29 cellular contexts compared by ENCODE assay signal in genomic region chr3:22620498-22620897, GRCh38.
"Had no signal": no experiment of that assay in that cellular context is flagged by ENCODE, and none has a peak within 500 bp of the region (broad histone marks: within the 10 kb centered on the region; RNA-seq: fewer than 3 reads in every experiment).

No MANE protein-coding gene starts in this region.

- H3K4me3 ChIP-seq: colonic mucosa, heart right ventricle, left ventricle myocardium inferior, lung, mucosa of descending colon, upper lobe of right lung had no signal

- H3K36me3 ChIP-seq: colonic mucosa, heart right ventricle, left ventricle myocardium inferior, neutrophil, upper lobe of right lung had no signal

- H3K27me3 Mint-ChIP-seq: activated CD4-positive, alpha-beta T cell treated with anti-CD3 and anti-CD28 coated beads for 36 hours; central memory CD8-positive, alpha-beta T cell; stimulated activated memory B cell treated with anti-CD40 and anti-IgM and Interleukin-4, amounts not matched to agents 10 μg/mL and 1 μg/mL and 100 μg/mL, for 72 hours; stimulated activated naive CD8-positive, alpha-beta T cell treated with anti-CD3 and anti-CD28 coated beads, Interleukin-15, amount 100 ng/mL, for 72 hours had no signal

- H3K9me3 Mint-ChIP-seq: nephron progenitor cell; T-helper 2 cell treated with Interferon-gamma antibody and Interleukin-4, amounts not matched to agents 5 μg/mL and 100 μg/mL, for 36 hours had no signal

- H3K4me1 ChIP-seq: colonic mucosa, heart right ventricle, left ventricle myocardium inferior, upper lobe of right lung had no signal

- H3K36me3 Mint-ChIP-seq: activated naive CD4-positive, alpha-beta T cell treated with anti-CD3 and anti-CD28 coated beads, Interleukin-2, amount 50 U/mL, for 72 hours; stimulated activated memory B cell treated with anti-CD40 and anti-IgM and Interleukin-4, amounts not matched to agents 10 μg/mL and 1 μg/mL and 100 μg/mL, for 72 hours had no signal

- H3K4me1 Mint-ChIP-seq: activated CD4-positive, alpha-beta T cell treated with anti-CD3 and anti-CD28 coated beads for 36 hours; central memory CD8-positive, alpha-beta T cell; stimulated activated memory B cell treated with anti-CD40 and anti-IgM and Interleukin-4, amounts not matched to agents 10 μg/mL and 1 μg/mL and 100 μg/mL, for 72 hours; stimulated activated naive CD8-positive, alpha-beta T cell treated with anti-CD3 and anti-CD28 coated beads, Interleukin-15, amount 100 ng/mL, for 72 hours had no signal

- DNase-seq: activated CD4-positive, alpha-beta T cell treated with anti-CD3 and anti-CD28 coated beads for 36 hours; activated CD4-positive, CD25-positive, alpha-beta regulatory T cell; activated CD8-positive, alpha-beta T cell treated with anti-CD3 and anti-CD28 coated beads, Interleukin-2, amount 10 ng/mL, durations not matched to agents 7 days and 5 days; activated naive CD4-positive, alpha-beta T cell; activated T-cell treated with anti-CD3 and anti-CD28 coated beads for 4 hours; activated T-cell treated with anti-CD3 and anti-CD28 coated beads, Interleukin-2, amount 50 U/mL, for 72 hours; colonic mucosa; effector CD8-positive, alpha-beta T cell; heart right ventricle; left ventricle myocardium inferior; mucosa of descending colon; nephron progenitor cell; retina; small intestine; stimulated activated CD4-positive, alpha-beta T cell treated with anti-CD3 and anti-CD28 coated beads, Interleukin-1b, Interleukin-23, amount 100 ng/mL, for 48 hours; stimulated activated CD4-positive, alpha-beta T cell treated with anti-CD3 and anti-CD28 coated beads, Interleukin-4, amount 100 ng/mL, for 4 hours; stimulated activated CD8-positive, alpha-beta memory T cell treated with anti-CD3 and anti-CD28 coated beads, Interleukin-4, amount 100 ng/mL, for 48 hours; stimulated activated naive CD8-positive, alpha-beta T cell treated with anti-CD3 and anti-CD28 coated beads, Interleukin-15, amount 100 ng/mL, for 72 hours; substantia nigra; T-helper 1 cell; upper lobe of right lung had no signal

- ATAC-seq: activated CD4-positive, alpha-beta T cell treated with anti-CD3 and anti-CD28 coated beads for 36 hours; activated CD8-positive, alpha-beta T cell treated with anti-CD3 and anti-CD28 coated beads, Interleukin-2, amount 10 ng/mL, durations not matched to agents 7 days and 5 days; activated naive CD4-positive, alpha-beta T cell treated with anti-CD3 and anti-CD28 coated beads, Interleukin-2, amount 50 U/mL, for 72 hours; activated T-cell treated with anti-CD3 and anti-CD28 coated beads, Interleukin-2, amount 50 U/mL, for 72 hours; heart right ventricle; mucosa of descending colon; sciatic nerve; stimulated activated memory B cell treated with anti-CD40 and anti-IgM and Interleukin-4, amounts not matched to agents 10 μg/mL and 1 μg/mL and 100 μg/mL, for 72 hours; stimulated activated naive CD8-positive, alpha-beta T cell treated with anti-CD3 and anti-CD28 coated beads, Interleukin-15, amount 100 ng/mL, for 72 hours; upper lobe of right lung had no signal

- H3K27me3 ChIP-seq: colonic mucosa, neutrophil, upper lobe of right lung had no signal

- H3K4me3 Mint-ChIP-seq: activated CD4-positive, alpha-beta T cell treated with anti-CD3 and anti-CD28 coated beads for 36 hours; activated CD8-positive, alpha-beta T cell treated with anti-CD3 and anti-CD28 coated beads, Interleukin-2, amount 10 ng/mL, durations not matched to agents 7 days and 5 days; activated T-cell treated with anti-CD3 and anti-CD28 coated beads, Interleukin-2, amount 50 U/mL, for 72 hours; central memory CD8-positive, alpha-beta T cell; nephron progenitor cell; stimulated activated memory B cell treated with anti-CD40 and anti-IgM and Interleukin-4, amounts not matched to agents 10 μg/mL and 1 μg/mL and 100 μg/mL, for 72 hours; stimulated activated naive CD8-positive, alpha-beta T cell treated with anti-CD3 and anti-CD28 coated beads, Interleukin-15, amount 100 ng/mL, for 72 hours; T-helper 2 cell treated with Interferon-gamma antibody and Interleukin-4, amounts not matched to agents 5 μg/mL and 100 μg/mL, for 36 hours had no signal

- H3K27ac ChIP-seq: colonic mucosa, heart right ventricle, left ventricle myocardium inferior, neutrophil, upper lobe of right lung had no signal

- H3K9me3 ChIP-seq: colonic mucosa, mucosa of descending colon, neutrophil, upper lobe of right lung had no signal

- H3K27ac Mint-ChIP-seq: activated CD4-positive, alpha-beta T cell treated with anti-CD3 and anti-CD28 coated beads for 36 hours; activated CD8-positive, alpha-beta T cell treated with anti-CD3 and anti-CD28 coated beads, Interleukin-2, amount 10 ng/mL, durations not matched to agents 7 days and 5 days; activated naive CD4-positive, alpha-beta T cell treated with anti-CD3 and anti-CD28 coated beads, Interleukin-2, amount 50 U/mL, for 72 hours; activated T-cell treated with anti-CD3 and anti-CD28 coated beads, Interleukin-2, amount 50 U/mL, for 72 hours; nephron progenitor cell; progenitor cell of endocrine pancreas; stimulated activated memory B cell treated with anti-CD40 and anti-IgM and Interleukin-4, amounts not matched to agents 10 μg/mL and 1 μg/mL and 100 μg/mL, for 72 hours; stimulated activated naive CD8-positive, alpha-beta T cell treated with anti-CD3 and anti-CD28 coated beads, Interleukin-15, amount 100 ng/mL, for 72 hours; T-helper 2 cell treated with Interferon-gamma antibody and Interleukin-4, amounts not matched to agents 5 μg/mL and 100 μg/mL, for 36 hours had no signal
